Comparison of ENCODE assay signal across 4 cellular contexts in the genomic region with DNA sequence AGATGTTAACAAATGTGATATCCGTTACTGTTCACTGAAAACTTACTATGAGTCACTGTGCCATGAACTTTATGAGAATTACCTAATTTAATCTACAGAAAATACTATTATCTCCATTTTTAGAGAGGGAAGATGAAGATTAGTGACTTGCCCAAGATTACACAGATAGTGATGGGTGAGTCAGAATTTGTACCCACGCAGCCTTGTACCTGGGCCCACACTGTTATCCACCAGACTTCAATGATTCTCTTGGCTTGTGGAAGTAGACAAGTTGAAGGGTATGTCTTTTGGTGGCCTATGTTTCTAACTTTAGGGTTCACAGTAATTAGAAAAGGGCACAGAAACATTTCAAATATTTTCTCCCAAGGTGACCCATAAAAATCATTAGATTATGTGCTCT.
"Had no signal": no experiment of that assay in that cellular context is flagged by ENCODE, and none has a peak within 500 bp of the region (broad histone marks: within the 10 kb centered on the region; RNA-seq: fewer than 3 reads in every experiment).

No MANE protein-coding gene starts in this region.

- H3K27ac Mint-ChIP-seq: GM23338 had no signal

- H3K9me3 Mint-ChIP-seq: H9 had no signal

- ATAC-seq: GM23338 had no signal

- DNase-seq: H9, HCEC 1CT, IMR-90 had no signal
